Comparison of ENCODE assay signal across 14 cellular contexts in the genomic region with DNA sequence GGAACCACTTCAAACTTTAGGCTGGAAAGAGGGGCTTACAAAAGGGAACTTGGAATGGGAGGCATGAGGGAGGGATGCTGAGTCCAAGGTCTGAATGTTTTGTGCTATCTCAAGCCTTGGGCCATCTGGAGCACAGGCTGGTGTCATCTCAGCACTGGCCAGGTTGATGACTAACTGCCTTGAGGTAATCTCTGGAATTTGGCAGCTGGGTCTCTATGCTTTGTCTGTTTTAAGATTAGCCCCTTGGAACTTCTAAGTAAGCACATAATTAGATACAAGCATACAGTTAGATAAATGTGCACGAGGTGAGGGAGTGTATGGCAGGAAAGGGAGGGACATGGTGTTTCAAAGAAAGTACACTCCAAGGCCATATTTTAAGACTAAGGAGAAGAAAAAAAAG.
DNase-seq lines count a peak whose midpoint lies in the region; ATAC-seq, FAIRE-seq and TF ChIP-seq lines count a peak whose summit lies in the region.
"Had no signal": no experiment of that assay in that cellular context is flagged by ENCODE, and none has a peak within 500 bp of the region (broad histone marks: within the 10 kb centered on the region; RNA-seq: fewer than 3 reads in every experiment).

No MANE protein-coding gene starts in this region.

- POLR2A ChIA-PET in MCF 10A (lab: Yijun Ruan, JAX), result no interaction called here

- H3K27ac Mint-ChIP-seq in MCF 10A (ENCODE audit: low read depth, unreplicated experiment) (no peak overlapping the region), astrocyte (ENCODE audit: unreplicated experiment) (peak overlapping the region; percentile 63)
- H3K27ac Mint-ChIP-seq: activated naive CD4-positive, alpha-beta T cell treated with anti-CD3 and anti-CD28 coated beads, Interleukin-2, amount 50 U/mL, for 24 hours had no signal

- peaks cover 7% of the 10 kb centered on the region for H3K4me1 Mint-ChIP-seq in MCF 10A (ENCODE audit: insufficient read depth, unreplicated experiment)
- H3K4me1 Mint-ChIP-seq in astrocyte (ENCODE audit: low read depth, unreplicated experiment), result peaks cover 22% of the 10 kb centered on the region
- H3K4me1 Mint-ChIP-seq: activated naive CD4-positive, alpha-beta T cell treated with anti-CD3 and anti-CD28 coated beads, Interleukin-2, amount 50 U/mL, for 24 hours had no signal

- no peak for FAIRE-seq in astrocyte (lab: Jason Lieb, UNC)

- BruUV-seq in MCF 10A (replicated peaks; lab: Mats Ljungman, UMichigan), result no TSS peak

- TF ChIP-seq CTCF in MCF 10A (IDR thresholded peaks at IDR 0.05; ENCODE audit: unreplicated experiment) (no peak), breast epithelium (IDR thresholded peaks at IDR 0.05) (no peak), astrocyte (IDR thresholded peaks at IDR 0.05; ENCODE audit: insufficient read depth, low read depth, low read length) (no peak), right atrium auricular region (IDR thresholded peaks at IDR 0.05) (no peak), ascending aorta (IDR thresholded peaks at IDR 0.05) (no peak)

- H3K27ac ChIP-seq in breast epithelium (no peak overlapping the region), astrocyte (ENCODE audit: low read depth, low read length) (peak overlapping the region; percentile 49), right atrium auricular region (peak overlapping the region in 1 of 2 donors; percentile 63), ascending aorta (no peak overlapping the region)
- H3K27ac ChIP-seq: epithelial cell of prostate had no signal

- H3K9me3 ChIP-seq in breast epithelium (no peaks in the 10 kb centered on the region), astrocyte (ENCODE audit: insufficient read depth, low read depth, low read length) (no peaks in the 10 kb centered on the region), right atrium auricular region (no peaks in the 10 kb centered on the region), ascending aorta (no peaks in the 10 kb centered on the region)

- H3K36me3 ChIP-seq in breast epithelium (no peaks in the 10 kb centered on the region), astrocyte (ENCODE audit: insufficient read depth, low read length) (no peaks in the 10 kb centered on the region), right atrium auricular region (no peaks in the 10 kb centered on the region), ascending aorta (no peaks in the 10 kb centered on the region)

- no peak for ATAC-seq in HG02571 (IDR thresholded peaks at IDR 0.05; ENCODE audit: unreplicated experiment)

- peak; percentile 54 for DNase-seq in MCF 10A (ENCODE audit: unreplicated experiment)
- DNase-seq in breast epithelium (ENCODE audit: low spot score in 2 of 2), result no peak
- DNase-seq in astrocyte (ENCODE audit: low read depth), result peak; percentile 89
- peak; percentile 61 for DNase-seq in right atrium auricular region (ENCODE audit: low spot score)
- DNase-seq in NCI-H748 treated with DMSO at 0.1 percent for 48 hours (lab: John Stamatoyannopoulos, UW), result no peak
- no peak for DNase-seq in cortex of kidney (lab: John Stamatoyannopoulos, UW)
- no peak for DNase-seq in ascending aorta (ENCODE audit: low spot score in 2 of 2)
- DNase-seq: 8988T; activated CD4-positive, alpha-beta T cell treated with anti-CD3 and anti-CD28 coated beads, Interleukin-2, amount 50 U/mL, for 48 hours; NCI-H2171 treated with DMSO at 0.1 percent for 48 hours had no signal

- H3K36me3 Mint-ChIP-seq in MCF 10A (ENCODE audit: insufficient read depth, unreplicated experiment) (no peaks in the 10 kb centered on the region), astrocyte (ENCODE audit: low read depth, unreplicated experiment) (no peaks in the 10 kb centered on the region)
- H3K36me3 Mint-ChIP-seq: activated naive CD4-positive, alpha-beta T cell treated with anti-CD3 and anti-CD28 coated beads, Interleukin-2, amount 50 U/mL, for 24 hours had no signal

- H3K4me2 ChIP-seq in astrocyte (ENCODE audit: low read length), result peak overlapping the region; percentile 44

- H3K4me3 Mint-ChIP-seq in MCF 10A (ENCODE audit: unreplicated experiment) (no peak overlapping the region), astrocyte (ENCODE audit: unreplicated experiment) (no peak overlapping the region)
- H3K4me3 Mint-ChIP-seq: activated naive CD4-positive, alpha-beta T cell treated with anti-CD3 and anti-CD28 coated beads, Interleukin-2, amount 50 U/mL, for 24 hours had no signal

- H2AFZ ChIP-seq in astrocyte (ENCODE audit: low read depth, low read length), result no peak overlapping the region

- intact Hi-C loops in MCF 10A (cut with micrococcal nuclease), result no loop called here
- intact Hi-C loops in breast epithelium (cut with DNase I; ENCODE audit: low total_unique reads), result no loop called here
- intact Hi-C loops in ascending aorta (cut with DNase I), result no loop called here

- H3K27me3 ChIP-seq in breast epithelium, result no peaks in the 10 kb centered on the region
- no peaks in the 10 kb centered on the region for H3K27me3 ChIP-seq in astrocyte (ENCODE audit: insufficient read depth, low read length)
- no peaks in the 10 kb centered on the region for H3K27me3 ChIP-seq in right atrium auricular region
- H3K27me3 ChIP-seq in ascending aorta, result no peaks in the 10 kb centered on the region

- H3K79me2 ChIP-seq in astrocyte (ENCODE audit: insufficient read depth, low read length), result no peaks in the 10 kb centered on the region

- no peak overlapping the region for H3K9ac ChIP-seq in astrocyte (ENCODE audit: low read length)

- no peaks in the 10 kb centered on the region for H3K27me3 Mint-ChIP-seq in MCF 10A (ENCODE audit: insufficient read depth, unreplicated experiment)
- no peaks in the 10 kb centered on the region for H3K27me3 Mint-ChIP-seq in astrocyte (ENCODE audit: low read depth, unreplicated experiment)

- no peaks in the 10 kb centered on the region for H3K9me3 Mint-ChIP-seq in MCF 10A (ENCODE audit: unreplicated experiment)
- peaks cover under 1% of the 10 kb centered on the region for H3K9me3 Mint-ChIP-seq in astrocyte (ENCODE audit: unreplicated experiment)
- H3K9me3 Mint-ChIP-seq: activated naive CD4-positive, alpha-beta T cell treated with anti-CD3 and anti-CD28 coated beads, Interleukin-2, amount 50 U/mL, for 24 hours had no signal

- no peaks in the 10 kb centered on the region for H4K20me1 ChIP-seq in astrocyte (ENCODE audit: insufficient read depth, low read length)

- CTCF ChIA-PET in MCF 10A (lab: Yijun Ruan, JAX), result no interaction called here

- no peak for TF ChIP-seq POLR2A in breast epithelium (IDR thresholded peaks at IDR 0.05)

- H3K4me3 ChIP-seq in breast epithelium (no peak overlapping the region), astrocyte (ENCODE audit: insufficient read depth, low read depth, low read length) (no peak overlapping the region), right atrium auricular region (no peak overlapping the region), ascending aorta (no peak overlapping the region)
- H3K4me3 ChIP-seq: lung had no signal

- no peaks in the 10 kb centered on the region for H3K4me1 ChIP-seq in breast epithelium
- peaks cover 8% of the 10 kb centered on the region for H3K4me1 ChIP-seq in astrocyte (ENCODE audit: insufficient read depth, low read length)
- peaks cover 0 to 8% of the 10 kb centered on the region in 2 donors for H3K4me1 ChIP-seq in right atrium auricular region
- H3K4me1 ChIP-seq in ascending aorta, result no peaks in the 10 kb centered on the region

Comparison
In these comparisons a context has a peak if more than half of its experiments do, and no peak if none do; other contexts are left out.
1. DNase-seq: peak in MCF 10A (single experiment), astrocyte (single experiment) and right atrium auricular region (single experiment); none in breast epithelium (0 of 2), NCI-H748 treated with DMSO at 0.1 percent for 48 hours (single experiment), cortex of kidney (single experiment) and ascending aorta (0 of 2).